Comparison of ENCODE assay signal across 16 cellular contexts in the genomic region with DNA sequence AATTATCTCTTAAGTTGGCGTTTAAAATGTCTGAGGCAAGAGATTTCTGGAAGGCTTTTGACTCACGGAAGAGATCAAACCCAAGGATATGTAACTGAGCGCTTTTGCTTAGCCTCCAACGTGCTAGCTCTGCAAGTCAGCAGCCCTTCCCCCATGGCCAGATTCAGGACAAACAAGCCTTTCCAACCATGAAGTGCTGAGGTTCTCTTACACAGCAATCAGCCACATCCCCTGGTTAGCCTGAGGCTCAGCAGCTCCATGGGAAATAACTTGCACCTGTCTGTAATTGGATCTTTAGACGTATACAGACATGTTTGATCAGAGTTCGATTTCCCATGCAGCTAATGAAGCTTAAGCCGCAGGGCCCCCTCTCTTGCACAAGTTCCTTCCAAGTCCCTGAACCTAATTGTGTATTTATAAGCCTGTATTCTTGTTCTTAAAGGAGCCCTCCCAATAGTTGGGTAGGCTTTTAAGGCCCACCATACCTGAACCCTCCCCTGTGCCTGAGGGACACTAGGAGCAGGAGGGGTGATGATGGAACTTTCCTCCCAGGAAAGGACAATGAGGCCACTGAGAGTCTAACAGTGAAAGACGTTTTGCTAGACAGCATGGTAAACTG. TPM values are rescaled to one million over a fixed set of nuclear protein-coding genes. Genes with fewer than 3 reads are reported as not detected.
DNase-seq lines count a peak whose midpoint lies in the region; TF ChIP-seq lines count a peak whose summit lies in the region.
"Had no signal": no experiment of that assay in that cellular context is flagged by ENCODE, and none has a peak within 500 bp of the region (broad histone marks: within the 10 kb centered on the region; RNA-seq: fewer than 3 reads in every experiment).

No MANE protein-coding gene starts in this region.

- H3K4me1 Mint-ChIP-seq in activated CD4-positive, alpha-beta memory T cell treated with anti-CD3 and anti-CD28 coated beads, Interleukin-2, amount 10 ng/mL, durations not matched to agents 7 days and 5 days = peaks cover 21% of the 10 kb centered on the region

- peak; percentile 10 for DNase-seq in NCI-H82 (lab: John Stamatoyannopoulos, UW)
- no peak for DNase-seq in NCI-H82 treated with DMSO at 0.1 percent for 48 hours (lab: John Stamatoyannopoulos, UW; ENCODE audit: unreplicated experiment)
- peak; percentile 98 for DNase-seq in NCI-H2107 treated with DMSO at 0.1 percent for 48 hours (lab: John Stamatoyannopoulos, UW; ENCODE audit: unreplicated experiment)
- DNase-seq in SHP77 treated with DMSO at 0.1 percent for 48 hours (lab: John Stamatoyannopoulos, UW) = peak; percentile 77
- DNase-seq in suprapubic skin (ENCODE audit: low spot score in 2 of 2) = no peak
- DNase-seq in activated CD4-positive, alpha-beta memory T cell treated with anti-CD3 and anti-CD28 coated beads, Interleukin-2, amount 10 ng/mL, durations not matched to agents 7 days and 5 days = no peak
- DNase-seq in stomach = no peak
- no peak for DNase-seq in hypothalamus (lab: John Stamatoyannopoulos, UW)
- DNase-seq: activated B cell treated with CpG ODN at 0.5 μM for 24 hours, caudate nucleus, NCI-H1694, Peyer's patch, T-cell had no signal

- H3K9me3 ChIP-seq in suprapubic skin (no peaks in the 10 kb centered on the region), stomach (no peaks in the 10 kb centered on the region)
- H3K9me3 ChIP-seq: Peyer's patch had no signal

- H3K27me3 Mint-ChIP-seq in activated CD4-positive, alpha-beta memory T cell treated with anti-CD3 and anti-CD28 coated beads, Interleukin-2, amount 10 ng/mL, durations not matched to agents 7 days and 5 days = peaks cover 4% of the 10 kb centered on the region
- H3K27me3 Mint-ChIP-seq: activated B cell treated with CpG ODN at 0.5 μM for 24 hours, T-cell had no signal

- no peak overlapping the region for H3K4me3 Mint-ChIP-seq in activated CD4-positive, alpha-beta memory T cell treated with anti-CD3 and anti-CD28 coated beads, Interleukin-2, amount 10 ng/mL, durations not matched to agents 7 days and 5 days
- H3K4me3 Mint-ChIP-seq: activated B cell treated with CpG ODN at 0.5 μM for 24 hours; natural killer cell treated with Interleukin-12 subunit alpha and Interleukin-12 subunit beta and Interleukin-15 and Interleukin-18, amount 100 ng/mL, for 72 hours; T-cell had no signal

- TF ChIP-seq CTCF in suprapubic skin (IDR thresholded peaks at IDR 0.05) = no peak
- TF ChIP-seq CTCF in stomach (IDR thresholded peaks at IDR 0.05) = no peak

- TF ChIP-seq EP300 in suprapubic skin (IDR thresholded peaks at IDR 0.05) = no peak
- no peak for TF ChIP-seq EP300 in stomach (IDR thresholded peaks at IDR 0.05)

- H3K36me3 Mint-ChIP-seq in activated CD4-positive, alpha-beta memory T cell treated with anti-CD3 and anti-CD28 coated beads, Interleukin-2, amount 10 ng/mL, durations not matched to agents 7 days and 5 days (ENCODE audit: low read depth) = peaks cover 5% of the 10 kb centered on the region
- H3K36me3 Mint-ChIP-seq: natural killer cell treated with Interleukin-12 subunit alpha and Interleukin-12 subunit beta and Interleukin-15 and Interleukin-18, amount 100 ng/mL, for 72 hours; T-cell had no signal

- H3K27ac ChIP-seq in suprapubic skin = peak overlapping the region; percentile 36
- no peak overlapping the region for H3K27ac ChIP-seq in stomach
- H3K27ac ChIP-seq: C4-2B, Peyer's patch had no signal

- H3K4me3 ChIP-seq in suprapubic skin (no peak overlapping the region), stomach (no peak overlapping the region)
- H3K4me3 ChIP-seq: K562, Peyer's patch had no signal

- POLR2A ChIA-PET in activated CD4-positive, alpha-beta memory T cell treated with anti-CD3 and anti-CD28 coated beads, Interleukin-2, amount 10 ng/mL, durations not matched to agents 7 days and 5 days (lab: Charles Lee) = interaction anchor here (1.2 to 1.7 kb wide), 2 partner anchors 128 to 352 kb away, joined by 3 to 4 read pairs; partner anchors contain the start of gene COX5B

- no peaks in the 10 kb centered on the region for H3K9me3 Mint-ChIP-seq in activated CD4-positive, alpha-beta memory T cell treated with anti-CD3 and anti-CD28 coated beads, Interleukin-2, amount 10 ng/mL, durations not matched to agents 7 days and 5 days
- H3K9me3 Mint-ChIP-seq: activated B cell treated with CpG ODN at 0.5 μM for 24 hours; natural killer cell treated with Interleukin-12 subunit alpha and Interleukin-12 subunit beta and Interleukin-15 and Interleukin-18, amount 100 ng/mL, for 72 hours; T-cell had no signal

- 59% methylated on average over 8 of the region's 8 CpGs for WGBS in suprapubic skin
- WGBS in stomach, 5 donors = 75 to 85% (median 81%) methylated on average over 7 to 8 of the region's 8 CpGs

- H3K36me3 ChIP-seq in suprapubic skin (no peaks in the 10 kb centered on the region), stomach (no peaks in the 10 kb centered on the region)
- H3K36me3 ChIP-seq: Peyer's patch had no signal

- no peak for TF ChIP-seq POLR2A in suprapubic skin (IDR thresholded peaks at IDR 0.05)
- TF ChIP-seq POLR2A in stomach (IDR thresholded peaks at IDR 0.05) = no peak

- H3K27me3 ChIP-seq in suprapubic skin (no peaks in the 10 kb centered on the region), stomach (no peaks in the 10 kb centered on the region)
- H3K27me3 ChIP-seq: Peyer's patch had no signal

- H3K4me1 ChIP-seq in suprapubic skin = peaks cover 38% of the 10 kb centered on the region
- H3K4me1 ChIP-seq in stomach = peaks cover 11 to 27% (median 24%) of the 10 kb centered on the region in 4 donors

- CTCF ChIA-PET in activated CD4-positive, alpha-beta memory T cell treated with anti-CD3 and anti-CD28 coated beads, Interleukin-2, amount 10 ng/mL, durations not matched to agents 7 days and 5 days (lab: Charles Lee) = interaction anchor here (1.0 kb wide), 1 partner anchor 192 kb away, joined by 4 read pairs; no protein-coding TSS in a partner anchor

- intact Hi-C loops in stomach (cut with DNase I; ENCODE audit: low total_unique reads) = no loop called here

- H3K27ac Mint-ChIP-seq in activated CD4-positive, alpha-beta memory T cell treated with anti-CD3 and anti-CD28 coated beads, Interleukin-2, amount 10 ng/mL, durations not matched to agents 7 days and 5 days = no peak overlapping the region
- H3K27ac Mint-ChIP-seq: activated B cell treated with CpG ODN at 0.5 μM for 24 hours; natural killer cell treated with Interleukin-12 subunit alpha and Interleukin-12 subunit beta and Interleukin-15 and Interleukin-18, amount 100 ng/mL, for 72 hours; T-cell had no signal

RNA-seq across cellular contexts. Expression of gene TMEM131, which starts 2.1 kb away (rescaled TPM):
- total RNA-seq in suprapubic skin (100 to 1,000 TPM in 1 of 4 donors, 10 to 100 TPM in 3; 39.7 to 117 (median 42.5) TPM), stomach (100 to 1,000 TPM in 2 of 5 donors, 10 to 100 TPM in 3; 33.8 to 119 (median 79.7) TPM)
- total RNA-seq in activated CD4-positive, alpha-beta memory T cell treated with anti-CD3 and anti-CD28 coated beads, Interleukin-2, amount 10 ng/mL, durations not matched to agents 7 days and 5 days = 10 to 100 TPM; 31.3 to 31.9 TPM
- polyA plus RNA-seq in stomach = 1 to 10 TPM; 4.4 to 7.4 (median 5.8) TPM

Comparison
In these comparisons a context has a peak if more than half of its experiments do, and no peak if none do; other contexts are left out.
1. DNase-seq: peak in NCI-H82 (single experiment), NCI-H2107 treated with DMSO at 0.1 percent for 48 hours (single experiment) and SHP77 treated with DMSO at 0.1 percent for 48 hours (single experiment); none in NCI-H82 treated with DMSO at 0.1 percent for 48 hours (single experiment), suprapubic skin (0 of 2), activated CD4-positive, alpha-beta memory T cell treated with anti-CD3 and anti-CD28 coated beads, Interleukin-2, amount 10 ng/mL, durations not matched to agents 7 days and 5 days (single experiment), stomach (single experiment) and hypothalamus (0 of 51).